Comparison of ENCODE assay signal across 9 cellular contexts in genomic region chr12:106766393-106766826, GRCh38. TPM values are rescaled to one million over a fixed set of nuclear protein-coding genes. Genes with fewer than 3 reads are reported as not detected.
A peak's percentile ranks its signal among the peaks of the same experiment; 100 is the strongest.
DNase-seq lines count a peak whose midpoint lies in the region; ATAC-seq and TF ChIP-seq lines count a peak whose summit lies in the region.
"Had no signal": no experiment of that assay in that cellular context is flagged by ENCODE, and none has a peak within 500 bp of the region (broad histone marks: within the 10 kb centered on the region; RNA-seq: fewer than 3 reads in every experiment).

No MANE protein-coding gene starts in this region.

- intact Hi-C loops in spleen (cut with DNase I; ENCODE audit: low total_unique reads), result no loop called here

- H3K27ac ChIP-seq in spleen, result peak overlapping the region in 6 of 8 donors; percentile 10 to 78 (median 52)

- no peak for TF ChIP-seq CTCF in spleen (IDR thresholded peaks at IDR 0.05 in 8 of 11, conservative IDR thresholded peaks at IDR 0.05 in 3 of 11)

- no peak for ATAC-seq in esophagus mucosa

- peak; percentile 33 for DNase-seq in NCI-H2196 (lab: John Stamatoyannopoulos, UW; ENCODE audit: unreplicated experiment)
- no peak for DNase-seq in NCI-H2196 treated with DMSO at 0.1 percent for 48 hours (lab: John Stamatoyannopoulos, UW; ENCODE audit: unreplicated experiment)
- peak; percentile 25 for DNase-seq in amniotic epithelial cell (ENCODE audit: low read depth)
- DNase-seq in iris pigment epithelial cell (ENCODE audit: low read depth), result peak; percentile 26
- DNase-seq in spleen, result no peak
- DNase-seq in NCI-H1436 (lab: John Stamatoyannopoulos, UW), result no peak
- no peak for DNase-seq in H7
- DNase-seq: 8988T had no signal

- peaks cover 0 to 31% (median 8%) of the 10 kb centered on the region in 6 donors for H3K4me1 ChIP-seq in spleen

- 58 to 67% (median 63%) methylated on average over 8 of the region's 8 CpGs for WGBS in spleen, 5 donors

- H3K36me3 ChIP-seq in spleen (no peaks in the 10 kb centered on the region), H7 (replicated peaks; ENCODE audit: control insufficient read depth, insufficient read depth, low read length) (no peaks in the 10 kb centered on the region)

- H3K27me3 ChIP-seq in spleen (replicated peaks in 1 of 7) (peaks cover 0 to 29% (median 0%) of the 10 kb centered on the region in 7 donors), H7 (ENCODE audit: control insufficient read depth, insufficient read depth, low read length) (no peaks in the 10 kb centered on the region)

- no peak for TF ChIP-seq POLR2A in spleen (IDR thresholded peaks at IDR 0.05)

- no peaks in the 10 kb centered on the region for H3K9me3 ChIP-seq in spleen

- H3K4me3 ChIP-seq in spleen (no peak overlapping the region), H7 (ENCODE audit: insufficient read depth, low read depth, low read length) (no peak overlapping the region)

RNA-seq across cellular contexts. Expression of gene RIC8B, which starts 8.1 kb away (rescaled TPM):
- total RNA-seq in spleen, result 10 to 100 TPM in 6 of 7 donors, 1 to 10 TPM in 1; 7.9 to 21.3 (median 17.9) TPM
- polyA plus RNA-seq in spleen, result 1 to 10 TPM; 1.9 to 3.9 (median 2.4) TPM
- total RNA-seq in H7 (2014; rRNA removed; shearing (Covaris generic)), result 10.7 and 15.2 TPM in 2 replicates
- 3.0 TPM for total RNA-seq in esophagus mucosa

Comparison
In these comparisons a context has a peak if more than half of its experiments do, and no peak if none do; other contexts are left out.
1. DNase-seq: peak in NCI-H2196 (single experiment), amniotic epithelial cell (single experiment) and iris pigment epithelial cell (single experiment); none in NCI-H2196 treated with DMSO at 0.1 percent for 48 hours (single experiment), spleen (single experiment), NCI-H1436 (single experiment) and H7 (single experiment).